In genomic region chr19:12364391-12365093, GRCh38 we compare ENCODE assay signal across 8 cellular contexts. TPM values are rescaled to one million over a fixed set of nuclear protein-coding genes. Genes with fewer than 3 reads are reported as not detected.
DNase-seq lines count a peak whose midpoint lies in the region; ATAC-seq and TF ChIP-seq lines count a peak whose summit lies in the region.

No MANE protein-coding gene starts in this region.

- no peaks in the 10 kb centered on the region for H3K36me3 ChIP-seq in GM23338 (ENCODE audit: insufficient read depth)

- peaks cover 13% of the 10 kb centered on the region for H3K27me3 ChIP-seq in GM23338 (ENCODE audit: insufficient read depth)

- CTCF ChIA-PET in AG04449 (lab: Yijun Ruan, JAX) (interaction anchor here (1.2 to 1.7 kb wide), 2 partner anchors 148 to 305 kb away, joined by 3 to 6 read pairs; no protein-coding TSS in a partner anchor), WTC11 (lab: Charles Lee) (interaction anchor here (1.1 to 1.7 kb wide), 8 partner anchors 10 to 485 kb away, joined by 3 to 12 read pairs (median 8); partner anchors contain the start of genes ZNF20 and ZNF563)

- H3K9me3 Mint-ChIP-seq in GM23338: peaks cover 86% of the 10 kb centered on the region
- H3K9me3 Mint-ChIP-seq in WTC11: peaks cover 26% of the 10 kb centered on the region
- peaks cover 89% of the 10 kb centered on the region for H3K9me3 Mint-ChIP-seq in nephron progenitor cell

- POLR2A ChIA-PET in AG04449 (lab: Yijun Ruan, JAX) (interaction anchor here (1.3 to 1.4 kb wide), 3 partner anchors 31 to 440 kb away, joined by 3 to 7 read pairs (median 4); partner anchors contain the start of genes ZNF443, ZNF563 and ZNF700), WTC11 (lab: Charles Lee) (interaction anchor here (1.1 to 1.5 kb wide), 7 partner anchors 36 to 224 kb away, joined by 3 to 10 read pairs (median 6); partner anchors contain the start of genes ZNF20, ZNF44, ZNF443 and ZNF799)

- H3K36me3 Mint-ChIP-seq in GM23338 (ENCODE audit: low read depth) (peaks cover 44% of the 10 kb centered on the region), WTC11 (peaks cover 30% of the 10 kb centered on the region), nephron progenitor cell (ENCODE audit: low read depth) (peaks cover 31% of the 10 kb centered on the region)

- no peaks in the 10 kb centered on the region for H4K20me1 ChIP-seq in GM23338 (replicated peaks; ENCODE audit: insufficient read depth)

- H3F3A ChIP-seq in GM23338 (replicated peaks; ENCODE audit: low read depth): 0 out of 2 replicates have a peak, but pooled peaks cover 3% of the 10 kb centered on the region

- DNase-seq in AG04449 (ENCODE audit: low read depth, low spot score) (no peak), GM23338 (ENCODE audit: low spot score) (peak; percentile 30), WTC11 (ENCODE audit: low spot score) (peak; percentile 15), fibroblast of mammary gland (ENCODE audit: low read depth) (peak; percentile 7), nephron progenitor cell (peak; percentile 29), HUDEP-2 (lab: John Stamatoyannopoulos, UW; ENCODE audit: unreplicated experiment in 76 of 76) (no peak)

- no peaks in the 10 kb centered on the region for H3K79me2 ChIP-seq in GM23338 (replicated peaks; ENCODE audit: insufficient read depth)

- peak overlapping the region; percentile 85 for H3K4me3 ChIP-seq in AG04449 (ENCODE audit: low read depth, low read length)
- peak overlapping the region; percentile 54 for H3K4me3 ChIP-seq in GM23338
- H3K4me3 ChIP-seq in fibroblast of mammary gland (ENCODE audit: control insufficient read depth, low read depth, low read length): peak overlapping the region; percentile 73

- TF ChIP-seq CTCF in AG04449 (IDR thresholded peaks at IDR 0.05; ENCODE audit: insufficient read depth, low read length, missing control alignments) (no peak), GM23338 (conservative IDR thresholded peaks at IDR 0.05; ENCODE audit: low read depth in 2 of 2) (no peak), WTC11 (IDR thresholded peaks at IDR 0.05) (no peak), fibroblast of mammary gland (conservative IDR thresholded peaks at IDR 0.05; ENCODE audit: control insufficient read depth, insufficient read depth, low read depth, low read length) (no peak), nephron progenitor cell (IDR thresholded peaks at IDR 0.05) (no peak)

- H3K4me1 Mint-ChIP-seq in GM23338 (peaks cover 3% of the 10 kb centered on the region; the same call in 2 of the 3 replicates), WTC11 (peaks cover 13% of the 10 kb centered on the region), nephron progenitor cell (peaks cover 27% of the 10 kb centered on the region)

- H3K27me3 Mint-ChIP-seq in GM23338 (ENCODE audit: insufficient read depth, low read depth, poor library complexity) (peaks cover 14% of the 10 kb centered on the region), WTC11 (ENCODE audit: low read depth) (peaks cover 23% of the 10 kb centered on the region), nephron progenitor cell (ENCODE audit: low read depth, poor library complexity) (peaks cover 14% of the 10 kb centered on the region)

- H3K27ac Mint-ChIP-seq in GM23338 (no peak overlapping the region), WTC11 (no peak overlapping the region), nephron progenitor cell (peak overlapping the region; percentile 71)

- H3K4me3 Mint-ChIP-seq in GM23338 (peak overlapping the region; percentile 89), WTC11 (peak overlapping the region; percentile 96), nephron progenitor cell (peak overlapping the region; percentile 93)

- no peak overlapping the region for H3K27ac ChIP-seq in GM23338 (ENCODE audit: low read depth)

- peak overlapping the region; percentile 35 for H2AFZ ChIP-seq in GM23338

- 0 out of 2 replicates have a peak, but pooled peaks cover 5% of the 10 kb centered on the region for H3K9me2 ChIP-seq in GM23338 (ENCODE audit: insufficient read depth)

- H3K4me2 ChIP-seq in GM23338: peak overlapping the region; percentile 93

- no peak for ATAC-seq in GM23338
- no peak for ATAC-seq in WTC11
- no peak for ATAC-seq in GM21576 (IDR thresholded peaks at IDR 0.05; ENCODE audit: unreplicated experiment)
- ATAC-seq in HG03139 (IDR thresholded peaks at IDR 0.05; ENCODE audit: unreplicated experiment): no peak

- H3K4me1 ChIP-seq in GM23338 (ENCODE audit: insufficient read depth): peaks cover 9% of the 10 kb centered on the region; the same call in 1 of the 2 replicates

TF ChIP-seq in GM23338, 12 proteins besides CTCF, POLR2A, EP300 and RAD21 (continues in another document):
- TF ChIP-seq NANOG (IDR thresholded peaks at IDR 0.05; ENCODE audit: borderline replicate concordance): no peak
- no peak for TF ChIP-seq CREB1 (CRISPR knock-in tag; IDR thresholded peaks at IDR 0.05; ENCODE audit: low read depth)
- no peak for TF ChIP-seq STAT1 (IDR thresholded peaks at IDR 0.05; ENCODE audit: unreplicated experiment)
- no peak for TF ChIP-seq EZH2 (IDR thresholded peaks at IDR 0.05; ENCODE audit: low read depth, unreplicated experiment)
- no peak for TF ChIP-seq JUNB (IDR thresholded peaks at IDR 0.05; ENCODE audit: unreplicated experiment)
- TF ChIP-seq, protein P1, sequence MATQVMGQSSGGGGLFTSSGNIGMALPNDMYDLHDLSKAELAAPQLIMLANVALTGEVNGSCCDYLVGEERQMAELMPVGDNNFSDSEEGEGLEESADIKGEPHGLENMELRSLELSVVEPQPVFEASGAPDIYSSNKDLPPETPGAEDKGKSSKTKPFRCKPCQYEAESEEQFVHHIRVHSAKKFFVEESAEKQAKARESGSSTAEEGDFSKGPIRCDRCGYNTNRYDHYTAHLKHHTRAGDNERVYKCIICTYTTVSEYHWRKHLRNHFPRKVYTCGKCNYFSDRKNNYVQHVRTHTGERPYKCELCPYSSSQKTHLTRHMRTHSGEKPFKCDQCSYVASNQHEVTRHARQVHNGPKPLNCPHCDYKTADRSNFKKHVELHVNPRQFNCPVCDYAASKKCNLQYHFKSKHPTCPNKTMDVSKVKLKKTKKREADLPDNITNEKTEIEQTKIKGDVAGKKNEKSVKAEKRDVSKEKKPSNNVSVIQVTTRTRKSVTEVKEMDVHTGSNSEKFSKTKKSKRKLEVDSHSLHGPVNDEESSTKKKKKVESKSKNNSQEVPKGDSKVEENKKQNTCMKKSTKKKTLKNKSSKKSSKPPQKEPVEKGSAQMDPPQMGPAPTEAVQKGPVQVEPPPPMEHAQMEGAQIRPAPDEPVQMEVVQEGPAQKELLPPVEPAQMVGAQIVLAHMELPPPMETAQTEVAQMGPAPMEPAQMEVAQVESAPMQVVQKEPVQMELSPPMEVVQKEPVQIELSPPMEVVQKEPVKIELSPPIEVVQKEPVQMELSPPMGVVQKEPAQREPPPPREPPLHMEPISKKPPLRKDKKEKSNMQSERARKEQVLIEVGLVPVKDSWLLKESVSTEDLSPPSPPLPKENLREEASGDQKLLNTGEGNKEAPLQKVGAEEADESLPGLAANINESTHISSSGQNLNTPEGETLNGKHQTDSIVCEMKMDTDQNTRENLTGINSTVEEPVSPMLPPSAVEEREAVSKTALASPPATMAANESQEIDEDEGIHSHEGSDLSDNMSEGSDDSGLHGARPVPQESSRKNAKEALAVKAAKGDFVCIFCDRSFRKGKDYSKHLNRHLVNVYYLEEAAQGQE (IDR thresholded peaks at IDR 0.05; ENCODE audit: unreplicated experiment): no peak
- no peak for TF ChIP-seq ZNF114 (CRISPR knock-in tag; IDR thresholded peaks at IDR 0.05)

TF ChIP-seq in WTC11, 78 proteins besides CTCF, POLR2A, EP300 and RAD21 (continues in another document):
- TF ChIP-seq EMX1 (CRISPR knock-in tag; IDR thresholded peaks at IDR 0.05) (no peak), ESRRA (CRISPR knock-in tag; IDR thresholded peaks at IDR 0.05; ENCODE audit: borderline replicate concordance) (no peak), NFYB (CRISPR knock-in tag; conservative IDR thresholded peaks at IDR 0.05; ENCODE audit: low read depth) (no peak), ZNF671 (CRISPR knock-in tag; IDR thresholded peaks at IDR 0.05) (no peak), TCF7 (CRISPR knock-in tag; IDR thresholded peaks at IDR 0.05; ENCODE audit: low read depth) (no peak), ZBTB21 (CRISPR knock-in tag; IDR thresholded peaks at IDR 0.05; ENCODE audit: borderline replicate concordance) (no peak), ZNF416 (CRISPR knock-in tag; IDR thresholded peaks at IDR 0.05) (no peak), SMAD4 (CRISPR knock-in tag; IDR thresholded peaks at IDR 0.05) (no peak), GRHL2 (CRISPR knock-in tag; IDR thresholded peaks at IDR 0.05; ENCODE audit: insufficient replicate concordance, severe bottlenecking) (no peak), HMGA2 (CRISPR knock-in tag; IDR thresholded peaks at IDR 0.05) (no peak), FOXK1 (CRISPR knock-in tag; IDR thresholded peaks at IDR 0.05) (no peak), TP53 (CRISPR knock-in tag; IDR thresholded peaks at IDR 0.05) (no peak), RORB (CRISPR knock-in tag; IDR thresholded peaks at IDR 0.05) (no peak)
- TF ChIP-seq, protein P2, sequence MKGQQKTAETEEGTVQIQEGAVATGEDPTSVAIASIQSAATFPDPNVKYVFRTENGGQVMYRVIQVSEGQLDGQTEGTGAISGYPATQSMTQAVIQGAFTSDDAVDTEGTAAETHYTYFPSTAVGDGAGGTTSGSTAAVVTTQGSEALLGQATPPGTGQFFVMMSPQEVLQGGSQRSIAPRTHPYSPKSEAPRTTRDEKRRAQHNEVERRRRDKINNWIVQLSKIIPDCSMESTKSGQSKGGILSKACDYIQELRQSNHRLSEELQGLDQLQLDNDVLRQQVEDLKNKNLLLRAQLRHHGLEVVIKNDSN (CRISPR knock-in tag; IDR thresholded peaks at IDR 0.05): no peak

RNA-seq across cellular contexts. Expression of gene ZNF442, which starts 0.9 kb away (rescaled TPM):
- 1.0 and 3.6 TPM in 2 replicates for total RNA-seq in GM23338 (2014; rRNA removed; shearing (Covaris generic))
- 0.71 and 1.2 TPM in 2 replicates for polyA plus RNA-seq in GM23338 (2016; fragmentation: Nextera tagmentation; extraction: Ambion mirVana)
- total RNA-seq in WTC11 (2021): 1.9 to 4.0 TPM (median 2.4 TPM) in 3 replicates

RNA-seq across cellular contexts. Expression of gene ZNF563, which starts 31.1 kb away (rescaled TPM):
- total RNA-seq in GM23338 (2014; rRNA removed; shearing (Covaris generic)): 3.2 and 4.5 TPM in 2 replicates
- 2.9 and 3.1 TPM in 2 replicates for polyA plus RNA-seq in GM23338 (2016; fragmentation: Nextera tagmentation; extraction: Ambion mirVana)
- 4.5 to 5.6 TPM (median 4.5 TPM) in 3 replicates for total RNA-seq in WTC11 (2021)

RNA-seq across cellular contexts. Expression of gene ZNF799, which starts 36.5 kb away (rescaled TPM):
- 5.3 and 5.7 TPM in 2 replicates for total RNA-seq in GM23338 (2014; rRNA removed; shearing (Covaris generic))
- 3.7 and 4.1 TPM in 2 replicates for polyA plus RNA-seq in GM23338 (2016; fragmentation: Nextera tagmentation; extraction: Ambion mirVana)
- 3.7 to 4.4 TPM (median 4.0 TPM) in 3 replicates for total RNA-seq in WTC11 (2021)

Comparison
In these comparisons a context has a peak if more than half of its experiments do, and no peak if none do; other contexts are left out.
1. DNase-seq: peak in GM23338 (single experiment), WTC11 (single experiment), fibroblast of mammary gland (single experiment) and nephron progenitor cell (single experiment); none in AG04449 (single experiment) and HUDEP-2 (0 of 76).
2. Peak in every context shown above with its lines, with median percentiles within 50 percentile points of each other: H3K4me3 ChIP-seq and H3K4me3 Mint-ChIP-seq.